In genomic region chr1:62687903-62688686, GRCh38 we compare ENCODE assay signal across 1 cellular context.
TF ChIP-seq lines count a peak whose summit lies in the region.

DOCK7 (minus strand) TSS chr1:62688386; CDS start chr1:62688264, 122 bp downstream.

TF ChIP-seq in K562, 482 proteins besides CTCF, POLR2A, EP300 and RAD21 (continued from another document and continues in another):
- TF ChIP-seq UBTF (IDR thresholded peaks at IDR 0.05; ENCODE audit: borderline replicate concordance in 1 of 2, low read depth in 2 of 2, low read length in 2 of 2) (peak; percentile 7 to 68; a peak in 3 of 4 replicates), RBFOX2 (IDR thresholded peaks at IDR 0.05; ENCODE audit: low read depth, low read length) (peak; percentile 74), ZBTB5 (IDR thresholded peaks at IDR 0.05) (no peak), L3MBTL2 (IDR thresholded peaks at IDR 0.05) (peak; percentile 79; the same call in 1 of the 2 replicates), NFIC (IDR thresholded peaks at IDR 0.05) (peak; percentile 59; the same call in 1 of the 2 replicates), TRIM24 (IDR thresholded peaks at IDR 0.05) (0 out of 4 replicates have a peak, but pooled peaks of 1 of the 2 experiments have one; percentile 6), TAF1 (IDR thresholded peaks at IDR 0.05; ENCODE audit: control insufficient read depth, extremely low read depth, insufficient read depth, low read length, severe bottlenecking) (peak; percentile 51), CREM (IDR thresholded peaks at IDR 0.05; ENCODE audit: low read depth) (peak; percentile 41; the same call in 1 of the 2 replicates), CBFA2T3 (IDR thresholded peaks at IDR 0.05) (peak; percentile 20; the same call in 1 of the 2 replicates), EGR1 (conservative IDR thresholded peaks at IDR 0.05) (peak; percentile 17; the same call in 1 of the 2 replicates), RCOR1 (IDR thresholded peaks at IDR 0.05; ENCODE audit: borderline replicate concordance in 1 of 2, low read depth in 2 of 2, low read length in 2 of 2) (0 out of 4 replicates have a peak, but pooled peaks of 1 of the 2 experiments have one; percentile 52), ZFP36 (IDR thresholded peaks at IDR 0.05; ENCODE audit: low read depth, low read length, partially characterized antibody) (peak; percentile 98), TCF3 (CRISPR knock-in tag; IDR thresholded peaks at IDR 0.05) (peak; percentile 6; the same call in 1 of the 2 replicates), ZNF431 (CRISPR knock-in tag; IDR thresholded peaks at IDR 0.05) (no peak), ZNF436 (CRISPR knock-in tag; IDR thresholded peaks at IDR 0.05) (peak; percentile 97), PHF21A (IDR thresholded peaks at IDR 0.05; ENCODE audit: borderline replicate concordance, low read depth) (0 out of 2 replicates have a peak, but pooled peaks have one; percentile 74), E2F6 (IDR thresholded peaks at IDR 0.05; ENCODE audit: borderline replicate concordance in 1 of 2, extremely low read depth in 1 of 2, insufficient read depth in 1 of 2, insufficient read length in 1 of 2, low read depth in 1 of 2, low read length in 1 of 2, poor library complexity in 1 of 2, severe bottlenecking in 1 of 2) (peak; percentile 41 to 85), HCFC1 (IDR thresholded peaks at IDR 0.05; ENCODE audit: low read depth, low read length) (no peak), AFF1 (IDR thresholded peaks at IDR 0.05; ENCODE audit: low read depth in 1 of 2, partially characterized antibody in 2 of 2) (peak in 1 of 2 experiments; percentile 45), TRIM25 (IDR thresholded peaks at IDR 0.05; ENCODE audit: borderline replicate concordance) (no peak), ZNF655 (CRISPR knock-in tag; IDR thresholded peaks at IDR 0.05) (no peak), ZBTB8A (IDR thresholded peaks at IDR 0.05; ENCODE audit: partially characterized antibody) (no peak), SLC30A9 (CRISPR knock-in tag; IDR thresholded peaks at IDR 0.05) (no peak), NCOA6 (IDR thresholded peaks at IDR 0.05) (no peak), NCOA1 (IDR thresholded peaks at IDR 0.05; ENCODE audit: low read depth) (no peak), YY1 (IDR thresholded peaks at IDR 0.05; ENCODE audit: borderline replicate concordance in 1 of 3, control insufficient read depth in 1 of 3, extremely low read depth in 1 of 3, insufficient read depth in 3 of 3, insufficient read length in 1 of 3, insufficient replicate concordance in 2 of 3, low read depth in 1 of 3, low read length in 2 of 3) (peak in 2 of 3 experiments; percentile 43 to 57), CCNT2 (IDR thresholded peaks at IDR 0.05; ENCODE audit: borderline replicate concordance, extremely low read depth, insufficient read length, low read depth, low read length) (peak; percentile 60), CREB3L1 (IDR thresholded peaks at IDR 0.05; ENCODE audit: borderline replicate concordance, low read depth) (0 out of 2 replicates have a peak, but pooled peaks have one; percentile 27), ZNF224 (CRISPR knock-in tag; IDR thresholded peaks at IDR 0.05) (no peak), SMARCE1 (IDR thresholded peaks at IDR 0.05) (peak; percentile 34), ZFX (CRISPR knock-in tag; IDR thresholded peaks at IDR 0.05) (peak; percentile 91), POLR2G (IDR thresholded peaks at IDR 0.05; ENCODE audit: low read depth, low read length) (peak; percentile 83), CTBP1 (IDR thresholded peaks at IDR 0.05; ENCODE audit: borderline replicate concordance) (peak; percentile 72; the same call in 1 of the 2 replicates), FOXP1 (CRISPR knock-in tag; IDR thresholded peaks at IDR 0.05) (peak; percentile 78), THAP12 (CRISPR knock-in tag; IDR thresholded peaks at IDR 0.05) (peak; percentile 53; the same call in 1 of the 2 replicates), CBX1 (IDR thresholded peaks at IDR 0.05; ENCODE audit: low read depth) (no peak; the same call in 1 of the 2 replicates), E4F1 (CRISPR knock-in tag; IDR thresholded peaks at IDR 0.05; ENCODE audit: borderline replicate concordance) (0 out of 2 replicates have a peak, but pooled peaks have one; percentile 29), CBX2 (IDR thresholded peaks at IDR 0.05; ENCODE audit: insufficient read depth, low read length, poor library complexity, severe bottlenecking) (no peak), RBBP5 (IDR thresholded peaks at IDR 0.05; ENCODE audit: borderline replicate concordance, insufficient read depth, low read length, poor library complexity, severe bottlenecking) (peak; percentile 63), ZNF24 (IDR thresholded peaks at IDR 0.05) (0 out of 2 replicates have a peak, but pooled peaks have one; percentile 31)
